8 cellular contexts compared by ENCODE assay signal in genomic region chr9:126228779-126229444, GRCh38.
DNase-seq lines count a peak whose midpoint lies in the region; ATAC-seq lines count a peak whose summit lies in the region.

No MANE protein-coding gene starts in this region.

- ATAC-seq in GM19372 (IDR thresholded peaks at IDR 0.05; ENCODE audit: low read depth, unreplicated experiment) (peak; percentile 75), right cardiac atrium (peak; percentile 86 to 87), sciatic nerve (peak; percentile 93), HG03095 (IDR thresholded peaks at IDR 0.05; ENCODE audit: unreplicated experiment) (no peak)

- H3K9me3 ChIP-seq in BLaER1, result no peaks in the 10 kb centered on the region
- H3K9me3 ChIP-seq in right cardiac atrium (ENCODE audit: control insufficient read depth, low read length), result no peaks in the 10 kb centered on the region

- H3K4me3 ChIP-seq in BLaER1 (no peak overlapping the region), right cardiac atrium (ENCODE audit: low read length) (no peak overlapping the region)

- peak; percentile 49 for DNase-seq in MV-4-11 (lab: John Stamatoyannopoulos, UW)
- peak; percentile 41 for DNase-seq in SW480 (ENCODE audit: low spot score)
- peak; percentile 46 for DNase-seq in amniotic stem cell (lab: John Stamatoyannopoulos, UW)
- peak; percentile 65 to 89 (median 89) for DNase-seq in right cardiac atrium
- peak; percentile 86 for DNase-seq in sciatic nerve (ENCODE audit: low spot score)

- intact Hi-C loops in right cardiac atrium (cut with DNase I) (loop anchor here in 3 of 4 donors (2.0 to 10.0 kb wide), 3 partner anchors 822 to 824 kb away; no protein-coding TSS in a partner anchor), sciatic nerve (cut with DNase I) (no loop called here)

- H3K9ac ChIP-seq in BLaER1, result no peak overlapping the region

- H3K4me1 ChIP-seq in BLaER1 (peaks cover 53% of the 10 kb centered on the region), right cardiac atrium (ENCODE audit: control insufficient read depth, insufficient read depth, low read length) (no peaks in the 10 kb centered on the region)

- H3K27ac ChIP-seq in BLaER1, result no peak overlapping the region
- H3K27ac ChIP-seq in right cardiac atrium (ENCODE audit: low read length), result no peak overlapping the region

- H4K20me1 ChIP-seq in BLaER1, result no peaks in the 10 kb centered on the region

- H3K4me2 ChIP-seq in BLaER1, result peak overlapping the region; percentile 51

- WGBS in right cardiac atrium, result 28% methylated on average over 19 of the region's 19 CpGs

- H3K27me3 ChIP-seq in BLaER1 (no peaks in the 10 kb centered on the region), right cardiac atrium (ENCODE audit: control insufficient read depth, insufficient read depth) (no peaks in the 10 kb centered on the region)

- no peaks in the 10 kb centered on the region for H3K36me3 ChIP-seq in BLaER1
